17 cellular contexts compared by ENCODE assay signal in the genomic region with DNA sequence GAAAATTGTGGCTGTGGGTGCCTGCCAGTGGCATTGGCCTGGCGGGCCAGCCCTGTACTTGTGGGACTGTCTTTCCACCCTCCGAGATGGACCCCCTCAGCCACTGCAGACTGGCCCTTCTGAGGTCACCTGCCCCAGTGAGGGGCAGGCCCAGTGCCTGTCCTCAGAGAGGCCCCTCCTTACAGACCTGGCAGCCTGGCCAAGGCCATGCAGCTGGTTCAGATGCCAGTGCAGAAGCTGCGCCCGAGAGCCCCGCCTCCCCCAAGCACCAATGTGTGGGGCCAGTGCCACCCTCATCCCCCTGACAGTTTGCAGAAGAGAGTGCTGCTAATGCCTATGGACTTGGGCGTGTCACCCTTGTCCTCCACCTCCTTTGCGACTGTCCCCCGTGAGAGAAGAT. TPM values are rescaled to one million over a fixed set of nuclear protein-coding genes. Genes with fewer than 3 reads are reported as not detected.
A peak's percentile ranks its signal among the peaks of the same experiment; 100 is the strongest.
DNase-seq lines count a peak whose midpoint lies in the region; ATAC-seq and TF ChIP-seq lines count a peak whose summit lies in the region.
"Had no signal": no experiment of that assay in that cellular context is flagged by ENCODE, and none has a peak within 500 bp of the region (broad histone marks: within the 10 kb centered on the region; RNA-seq: fewer than 3 reads in every experiment).

No MANE protein-coding gene starts in this region.

- peaks cover 96% of the 10 kb centered on the region for H3K36me3 Mint-ChIP-seq in activated T-cell treated with anti-CD3 and anti-CD28 coated beads, Interleukin-2, amount 50 U/mL, for 24 hours (ENCODE audit: low read depth)

- no peak for TF ChIP-seq CTCF in osteoblast (IDR thresholded peaks at IDR 0.05; ENCODE audit: extremely low read depth, low read depth, low read length)

- H4K20me1 ChIP-seq in osteoblast (ENCODE audit: insufficient read depth, low read length): peaks cover 22% of the 10 kb centered on the region

- peak overlapping the region; percentile 74 for H3K27ac Mint-ChIP-seq in activated T-cell treated with anti-CD3 and anti-CD28 coated beads, Interleukin-2, amount 50 U/mL, for 24 hours
- H3K27ac Mint-ChIP-seq in stimulated activated naive CD8-positive, alpha-beta T cell treated with anti-CD3 and anti-CD28 coated beads, Interleukin-15, amount 100 ng/mL, for 72 hours: peak overlapping the region in 1 of 2 donors; percentile 27
- H3K27ac Mint-ChIP-seq: HFFc6 had no signal

- peak; percentile 8 for ATAC-seq in stimulated activated naive CD8-positive, alpha-beta T cell treated with anti-CD3 and anti-CD28 coated beads, Interleukin-15, amount 100 ng/mL, for 72 hours
- ATAC-seq in stimulated activated naive CD8-positive, alpha-beta T cell treated with anti-CD3 and anti-CD28 coated beads, Interleukin-15, Interleukin-2, amounts not matched to agents 100 U/mL and 50 U/mL, for 24 hours: no peak
- no peak for ATAC-seq in GM18511 (IDR thresholded peaks at IDR 0.05; ENCODE audit: unreplicated experiment)
- no peak for ATAC-seq in GM18867 (IDR thresholded peaks at IDR 0.05; ENCODE audit: unreplicated experiment)
- ATAC-seq: HepG2 had no signal

- no peaks in the 10 kb centered on the region for H3K9me3 ChIP-seq in osteoblast (ENCODE audit: low read depth, low read length)
- H3K9me3 ChIP-seq: Peyer's patch had no signal

- no peaks in the 10 kb centered on the region for H3K4me1 ChIP-seq in osteoblast (ENCODE audit: insufficient read depth, low read length)
- H3K4me1 ChIP-seq: Peyer's patch had no signal

- H3K4me1 Mint-ChIP-seq in activated T-cell treated with anti-CD3 and anti-CD28 coated beads, Interleukin-2, amount 50 U/mL, for 24 hours (ENCODE audit: low read depth): no peaks in the 10 kb centered on the region
- peaks cover 4% of the 10 kb centered on the region for H3K4me1 Mint-ChIP-seq in stimulated activated naive CD8-positive, alpha-beta T cell treated with anti-CD3 and anti-CD28 coated beads, Interleukin-15, amount 100 ng/mL, for 72 hours

- H3K4me2 ChIP-seq in osteoblast (ENCODE audit: insufficient read depth, low read length): no peak overlapping the region

- H3K27ac ChIP-seq in osteoblast (ENCODE audit: low read depth, low read length): no peak overlapping the region
- H3K27ac ChIP-seq: 22Rv1, Peyer's patch had no signal

- H3K27me3 Mint-ChIP-seq in activated T-cell treated with anti-CD3 and anti-CD28 coated beads, Interleukin-2, amount 50 U/mL, for 24 hours: no peaks in the 10 kb centered on the region
- no peaks in the 10 kb centered on the region for H3K27me3 Mint-ChIP-seq in stimulated activated naive CD8-positive, alpha-beta T cell treated with anti-CD3 and anti-CD28 coated beads, Interleukin-15, amount 100 ng/mL, for 72 hours

- H2AFZ ChIP-seq in osteoblast (ENCODE audit: low read length): no peak overlapping the region

- H3K9me3 Mint-ChIP-seq in activated T-cell treated with anti-CD3 and anti-CD28 coated beads, Interleukin-2, amount 50 U/mL, for 24 hours: peaks cover 4% of the 10 kb centered on the region
- H3K9me3 Mint-ChIP-seq in stimulated activated naive CD8-positive, alpha-beta T cell treated with anti-CD3 and anti-CD28 coated beads, Interleukin-15, amount 100 ng/mL, for 72 hours: peaks cover 0 to 9% of the 10 kb centered on the region in 2 donors

- DNase-seq in activated T-cell treated with anti-CD3 and anti-CD28 coated beads, Interleukin-2, amount 50 U/mL, for 24 hours: no peak
- no peak for DNase-seq in activated T-cell treated with anti-CD3 and anti-CD28 coated beads, Interleukin-2, amount 50 U/mL, for 1 hour
- no peak for DNase-seq in stimulated activated naive CD8-positive, alpha-beta T cell treated with anti-CD3 and anti-CD28 coated beads, Interleukin-15, amount 100 ng/mL, for 72 hours
- no peak for DNase-seq in stimulated activated naive CD8-positive, alpha-beta T cell treated with anti-CD3 and anti-CD28 coated beads, Interleukin-15, Interleukin-2, amounts not matched to agents 100 U/mL and 50 U/mL, for 24 hours
- DNase-seq in osteoblast (ENCODE audit: insufficient read length, low spot score, missing footprints) (peak; percentile 87), EL (no peak)
- DNase-seq: AML-193, DMS153, HFFc6, KG1, NCI-H1105 treated with DMSO at 0.1 percent for 48 hours, NCI-H1694, Peyer's patch had no signal

- H3K4me3 ChIP-seq in osteoblast (ENCODE audit: insufficient read depth, low read length): no peak overlapping the region
- H3K4me3 ChIP-seq: Peyer's patch had no signal

- H3K27me3 ChIP-seq in osteoblast (ENCODE audit: insufficient read depth, low read length): no peaks in the 10 kb centered on the region
- H3K27me3 ChIP-seq: Peyer's patch had no signal

- H3K79me2 ChIP-seq in osteoblast (ENCODE audit: insufficient read depth, low read length): peaks cover 3% of the 10 kb centered on the region

- H3K4me3 Mint-ChIP-seq in activated T-cell treated with anti-CD3 and anti-CD28 coated beads, Interleukin-2, amount 50 U/mL, for 24 hours: no peak overlapping the region
- H3K4me3 Mint-ChIP-seq in stimulated activated naive CD8-positive, alpha-beta T cell treated with anti-CD3 and anti-CD28 coated beads, Interleukin-15, amount 100 ng/mL, for 72 hours: no peak overlapping the region
- H3K4me3 Mint-ChIP-seq: HFFc6 had no signal

- peaks cover 21% of the 10 kb centered on the region for H3K36me3 ChIP-seq in osteoblast (ENCODE audit: insufficient read depth, low read length)

RNA-seq across cellular contexts. Expression of a gene that starts 10.0 kb away (rescaled TPM):
- 12.4 and 14.1 TPM in 2 replicates for total RNA-seq in osteoblast

RNA-seq across cellular contexts. Expression of a gene that starts 31.7 kb away (rescaled TPM):
- total RNA-seq in osteoblast: under 0.01 TPM in 2 replicates

RNA-seq across cellular contexts. Expression of a gene that starts 57.3 kb away (rescaled TPM):
- 11.9 and 13.0 TPM in 2 replicates for total RNA-seq in osteoblast

RNA-seq across cellular contexts. Expression of a gene that starts 59.7 kb away (rescaled TPM):
- 20.9 and 22.8 TPM in 2 replicates for total RNA-seq in osteoblast
